Comparison of ENCODE assay signal across 1 cellular context in the genomic region with DNA sequence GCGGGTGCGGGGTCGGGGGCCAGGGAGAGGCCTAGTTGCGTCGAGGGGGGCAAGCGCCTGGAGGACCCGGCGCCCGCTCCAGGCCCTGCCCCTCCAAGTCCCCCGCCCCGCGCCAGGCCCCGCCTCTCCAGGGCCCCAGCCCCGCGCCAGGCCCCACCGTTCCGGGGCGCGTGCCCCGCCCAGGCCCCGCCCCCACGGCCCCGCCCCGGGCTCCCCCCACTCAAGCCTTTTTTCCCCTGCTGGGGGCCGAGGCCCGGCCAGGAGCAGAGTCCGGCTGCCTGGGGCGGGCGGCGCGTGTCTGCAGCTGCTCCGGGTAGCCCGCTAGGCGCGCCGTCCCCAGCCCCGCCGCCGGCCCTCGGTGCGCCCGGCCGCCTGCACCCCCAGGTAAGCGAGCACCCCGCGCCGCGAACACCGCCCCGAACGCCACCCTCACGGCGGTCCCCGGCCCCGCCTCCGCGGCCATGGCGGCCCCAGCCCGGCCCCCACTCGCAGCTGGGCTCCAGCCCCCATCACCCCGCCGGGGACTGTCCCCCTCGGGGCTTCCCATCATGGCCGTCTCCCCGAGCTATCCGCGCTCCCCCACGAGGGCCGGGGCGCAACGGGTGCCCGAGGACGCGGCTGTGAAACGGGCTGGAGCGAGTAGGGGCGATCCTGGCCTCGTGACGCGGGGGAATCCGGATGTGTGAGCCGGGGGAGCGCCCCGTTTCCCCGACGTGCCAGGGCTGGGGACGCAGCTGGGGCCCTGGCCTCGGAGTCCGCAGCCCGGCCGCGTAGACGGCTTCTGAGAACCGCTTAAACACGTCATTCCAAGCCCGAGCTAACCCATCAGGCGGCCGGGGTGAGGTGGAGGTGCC.
TF ChIP-seq lines count a peak whose summit lies in the region.

A gene with protein sequence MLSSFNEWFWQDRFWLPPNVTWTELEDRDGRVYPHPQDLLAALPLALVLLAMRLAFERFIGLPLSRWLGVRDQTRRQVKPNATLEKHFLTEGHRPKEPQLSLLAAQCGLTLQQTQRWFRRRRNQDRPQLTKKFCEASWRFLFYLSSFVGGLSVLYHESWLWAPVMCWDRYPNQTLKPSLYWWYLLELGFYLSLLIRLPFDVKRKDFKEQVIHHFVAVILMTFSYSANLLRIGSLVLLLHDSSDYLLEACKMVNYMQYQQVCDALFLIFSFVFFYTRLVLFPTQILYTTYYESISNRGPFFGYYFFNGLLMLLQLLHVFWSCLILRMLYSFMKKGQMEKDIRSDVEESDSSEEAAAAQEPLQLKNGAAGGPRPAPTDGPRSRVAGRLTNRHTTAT (plus strand): TSS at position 260 of the 854 bp plus-strand sequence. CDS start 41,707 bp downstream, outside the sequence.

TF ChIP-seq in K562, 482 proteins besides CTCF, POLR2A, EP300 and RAD21 (continued from another document and continues in another):
- TF ChIP-seq, protein P1, sequence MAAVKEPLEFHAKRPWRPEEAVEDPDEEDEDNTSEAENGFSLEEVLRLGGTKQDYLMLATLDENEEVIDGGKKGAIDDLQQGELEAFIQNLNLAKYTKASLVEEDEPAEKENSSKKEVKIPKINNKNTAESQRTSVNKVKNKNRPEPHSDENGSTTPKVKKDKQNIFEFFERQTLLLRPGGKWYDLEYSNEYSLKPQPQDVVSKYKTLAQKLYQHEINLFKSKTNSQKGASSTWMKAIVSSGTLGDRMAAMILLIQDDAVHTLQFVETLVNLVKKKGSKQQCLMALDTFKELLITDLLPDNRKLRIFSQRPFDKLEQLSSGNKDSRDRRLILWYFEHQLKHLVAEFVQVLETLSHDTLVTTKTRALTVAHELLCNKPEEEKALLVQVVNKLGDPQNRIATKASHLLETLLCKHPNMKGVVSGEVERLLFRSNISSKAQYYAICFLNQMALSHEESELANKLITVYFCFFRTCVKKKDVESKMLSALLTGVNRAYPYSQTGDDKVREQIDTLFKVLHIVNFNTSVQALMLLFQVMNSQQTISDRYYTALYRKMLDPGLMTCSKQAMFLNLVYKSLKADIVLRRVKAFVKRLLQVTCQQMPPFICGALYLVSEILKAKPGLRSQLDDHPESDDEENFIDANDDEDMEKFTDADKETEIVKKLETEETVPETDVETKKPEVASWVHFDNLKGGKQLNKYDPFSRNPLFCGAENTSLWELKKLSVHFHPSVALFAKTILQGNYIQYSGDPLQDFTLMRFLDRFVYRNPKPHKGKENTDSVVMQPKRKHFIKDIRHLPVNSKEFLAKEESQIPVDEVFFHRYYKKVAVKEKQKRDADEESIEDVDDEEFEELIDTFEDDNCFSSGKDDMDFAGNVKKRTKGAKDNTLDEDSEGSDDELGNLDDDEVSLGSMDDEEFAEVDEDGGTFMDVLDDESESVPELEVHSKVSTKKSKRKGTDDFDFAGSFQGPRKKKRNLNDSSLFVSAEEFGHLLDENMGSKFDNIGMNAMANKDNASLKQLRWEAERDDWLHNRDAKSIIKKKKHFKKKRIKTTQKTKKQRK (IDR thresholded peaks at IDR 0.05; ENCODE audit: borderline replicate concordance, low read depth, low read length), result no peak
- no peak for TF ChIP-seq U2AF2 (optimal IDR thresholded peaks at IDR 0.05; ENCODE audit: low read depth, low read length)
- TF ChIP-seq, protein P2, sequence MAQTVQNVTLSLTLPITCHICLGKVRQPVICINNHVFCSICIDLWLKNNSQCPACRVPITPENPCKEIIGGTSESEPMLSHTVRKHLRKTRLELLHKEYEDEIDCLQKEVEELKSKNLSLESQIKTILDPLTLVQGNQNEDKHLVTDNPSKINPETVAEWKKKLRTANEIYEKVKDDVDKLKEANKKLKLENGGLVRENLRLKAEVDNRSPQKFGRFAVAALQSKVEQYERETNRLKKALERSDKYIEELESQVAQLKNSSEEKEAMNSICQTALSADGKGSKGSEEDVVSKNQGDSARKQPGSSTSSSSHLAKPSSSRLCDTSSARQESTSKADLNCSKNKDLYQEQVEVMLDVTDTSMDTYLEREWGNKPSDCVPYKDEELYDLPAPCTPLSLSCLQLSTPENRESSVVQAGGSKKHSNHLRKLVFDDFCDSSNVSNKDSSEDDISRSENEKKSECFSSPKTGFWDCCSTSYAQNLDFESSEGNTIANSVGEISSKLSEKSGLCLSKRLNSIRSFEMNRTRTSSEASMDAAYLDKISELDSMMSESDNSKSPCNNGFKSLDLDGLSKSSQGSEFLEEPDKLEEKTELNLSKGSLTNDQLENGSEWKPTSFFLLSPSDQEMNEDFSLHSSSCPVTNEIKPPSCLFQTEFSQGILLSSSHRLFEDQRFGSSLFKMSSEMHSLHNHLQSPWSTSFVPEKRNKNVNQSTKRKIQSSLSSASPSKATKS (CRISPR knock-in tag; IDR thresholded peaks at IDR 0.05), result no peak
- TF ChIP-seq NR3C1 (CRISPR knock-in tag; IDR thresholded peaks at IDR 0.05), result no peak
- TF ChIP-seq DMBX1 (CRISPR knock-in tag; IDR thresholded peaks at IDR 0.05; ENCODE audit: borderline replicate concordance), result no peak
- TF ChIP-seq ZNF507 (tag; conservative IDR thresholded peaks at IDR 0.05), result no peak
- no peak for TF ChIP-seq ZFPM2 (CRISPR knock-in tag; IDR thresholded peaks at IDR 0.05)
- no peak for TF ChIP-seq ZFP30 (CRISPR knock-in tag; IDR thresholded peaks at IDR 0.05; ENCODE audit: borderline replicate concordance)
- peak; percentile 56; the same call in 1 of the 2 replicates for TF ChIP-seq PHF8 (IDR thresholded peaks at IDR 0.05; ENCODE audit: borderline replicate concordance, low read length)
- no peak for TF ChIP-seq NR2F6 (CRISPR knock-in tag; IDR thresholded peaks at IDR 0.05)
- no peak for TF ChIP-seq NFXL1 (CRISPR knock-in tag; IDR thresholded peaks at IDR 0.05)
- TF ChIP-seq, protein P3, sequence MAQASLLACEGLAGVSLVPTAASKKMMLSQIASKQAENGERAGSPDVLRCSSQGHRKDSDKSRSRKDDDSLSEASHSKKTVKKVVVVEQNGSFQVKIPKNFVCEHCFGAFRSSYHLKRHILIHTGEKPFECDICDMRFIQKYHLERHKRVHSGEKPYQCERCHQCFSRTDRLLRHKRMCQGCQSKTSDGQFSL (CRISPR knock-in tag; IDR thresholded peaks at IDR 0.05), result peak; percentile 81
- TF ChIP-seq, protein P3 (tag; IDR thresholded peaks at IDR 0.05), result peak in 1 of 2 experiments; percentile 95; a peak in 2 of 4 replicates
- peak in 1 of 2 experiments; percentile 27; a peak in 1 of 4 replicates for TF ChIP-seq TRIM24 (IDR thresholded peaks at IDR 0.05)
- TF ChIP-seq MCM5 (IDR thresholded peaks at IDR 0.05; ENCODE audit: low read depth), result no peak
- no peak for TF ChIP-seq OTX1 (CRISPR knock-in tag; IDR thresholded peaks at IDR 0.05)
- no peak for TF ChIP-seq SMAD2 (IDR thresholded peaks at IDR 0.05; ENCODE audit: low read depth, low read length)
- no peak for TF ChIP-seq IFI16 (CRISPR knock-in tag; IDR thresholded peaks at IDR 0.05)
- TF ChIP-seq RBM39 (optimal IDR thresholded peaks at IDR 0.05; ENCODE audit: low read depth, low read length), result no peak
- no peak for TF ChIP-seq XRCC3 (IDR thresholded peaks at IDR 0.05)
- no peak for TF ChIP-seq MECOM (CRISPR knock-in tag; IDR thresholded peaks at IDR 0.05)
- peak; percentile 16 for TF ChIP-seq HNRNPK (IDR thresholded peaks at IDR 0.05; ENCODE audit: low read depth, low read length, poor library complexity, severe bottlenecking)
- TF ChIP-seq MTA3 (IDR thresholded peaks at IDR 0.05; ENCODE audit: borderline replicate concordance), result peak; percentile 60; the same call in 1 of the 2 replicates
- TF ChIP-seq ZBTB1 (CRISPR knock-in tag; IDR thresholded peaks at IDR 0.05; ENCODE audit: borderline replicate concordance, low read depth), result no peak
- no peak for TF ChIP-seq PHB2 (IDR thresholded peaks at IDR 0.05; ENCODE audit: low read depth)
- TF ChIP-seq ATF1 (CRISPR knock-in tag; IDR thresholded peaks at IDR 0.05), result no peak
- TF ChIP-seq ATF1 (tag; IDR thresholded peaks at IDR 0.05), result no peak; the same call in 1 of the 2 replicates
- TF ChIP-seq, protein P4, sequence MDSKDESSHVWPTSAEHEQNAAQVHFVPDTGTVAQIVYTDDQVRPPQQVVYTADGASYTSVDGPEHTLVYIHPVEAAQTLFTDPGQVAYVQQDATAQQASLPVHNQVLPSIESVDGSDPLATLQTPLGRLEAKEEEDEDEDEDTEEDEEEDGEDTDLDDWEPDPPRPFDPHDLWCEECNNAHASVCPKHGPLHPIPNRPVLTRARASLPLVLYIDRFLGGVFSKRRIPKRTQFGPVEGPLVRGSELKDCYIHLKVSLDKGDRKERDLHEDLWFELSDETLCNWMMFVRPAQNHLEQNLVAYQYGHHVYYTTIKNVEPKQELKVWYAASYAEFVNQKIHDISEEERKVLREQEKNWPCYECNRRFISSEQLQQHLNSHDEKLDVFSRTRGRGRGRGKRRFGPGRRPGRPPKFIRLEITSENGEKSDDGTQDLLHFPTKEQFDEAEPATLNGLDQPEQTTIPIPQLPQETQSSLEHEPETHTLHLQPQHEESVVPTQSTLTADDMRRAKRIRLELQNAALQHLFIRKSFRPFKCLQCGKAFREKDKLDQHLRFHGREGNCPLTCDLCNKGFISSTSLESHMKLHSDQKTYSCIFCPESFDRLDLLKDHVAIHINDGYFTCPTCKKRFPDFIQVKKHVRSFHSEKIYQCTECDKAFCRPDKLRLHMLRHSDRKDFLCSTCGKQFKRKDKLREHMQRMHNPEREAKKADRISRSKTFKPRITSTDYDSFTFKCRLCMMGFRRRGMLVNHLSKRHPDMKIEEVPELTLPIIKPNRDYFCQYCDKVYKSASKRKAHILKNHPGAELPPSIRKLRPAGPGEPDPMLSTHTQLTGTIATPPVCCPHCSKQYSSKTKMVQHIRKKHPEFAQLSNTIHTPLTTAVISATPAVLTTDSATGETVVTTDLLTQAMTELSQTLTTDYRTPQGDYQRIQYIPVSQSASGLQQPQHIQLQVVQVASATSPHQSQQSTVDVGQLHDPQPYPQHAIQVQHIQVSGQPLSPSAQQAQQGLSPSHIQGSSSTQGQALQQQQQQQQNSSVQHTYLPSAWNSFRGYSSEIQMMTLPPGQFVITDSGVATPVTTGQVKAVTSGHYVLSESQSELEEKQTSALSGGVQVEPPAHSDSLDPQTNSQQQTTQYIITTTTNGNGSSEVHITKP (IDR thresholded peaks at IDR 0.05; ENCODE audit: partially characterized antibody), result no peak
- no peak for TF ChIP-seq ELF1 (tag; IDR thresholded peaks at IDR 0.05)
- TF ChIP-seq CBX3 (IDR thresholded peaks at IDR 0.05; ENCODE audit: borderline replicate concordance in 1 of 2, low read length in 2 of 2), result no peak
- TF ChIP-seq JUNB (CRISPR knock-in tag; conservative IDR thresholded peaks at IDR 0.05), result no peak
- TF ChIP-seq FOXK2 (conservative IDR thresholded peaks at IDR 0.05 in 1 of 2, IDR thresholded peaks at IDR 0.05 in 1 of 2; ENCODE audit: low read depth in 2 of 2), result no peak
- peak in 1 of 2 experiments; percentile 68; a peak in 1 of 4 replicates for TF ChIP-seq MAZ (CRISPR knock-in tag; conservative IDR thresholded peaks at IDR 0.05 in 1 of 2, IDR thresholded peaks at IDR 0.05 in 1 of 2)
- TF ChIP-seq, protein P5, sequence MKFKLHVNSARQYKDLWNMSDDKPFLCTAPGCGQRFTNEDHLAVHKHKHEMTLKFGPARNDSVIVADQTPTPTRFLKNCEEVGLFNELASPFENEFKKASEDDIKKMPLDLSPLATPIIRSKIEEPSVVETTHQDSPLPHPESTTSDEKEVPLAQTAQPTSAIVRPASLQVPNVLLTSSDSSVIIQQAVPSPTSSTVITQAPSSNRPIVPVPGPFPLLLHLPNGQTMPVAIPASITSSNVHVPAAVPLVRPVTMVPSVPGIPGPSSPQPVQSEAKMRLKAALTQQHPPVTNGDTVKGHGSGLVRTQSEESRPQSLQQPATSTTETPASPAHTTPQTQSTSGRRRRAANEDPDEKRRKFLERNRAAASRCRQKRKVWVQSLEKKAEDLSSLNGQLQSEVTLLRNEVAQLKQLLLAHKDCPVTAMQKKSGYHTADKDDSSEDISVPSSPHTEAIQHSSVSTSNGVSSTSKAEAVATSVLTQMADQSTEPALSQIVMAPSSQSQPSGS (CRISPR knock-in tag; IDR thresholded peaks at IDR 0.05), result no peak
- TF ChIP-seq, protein P6, sequence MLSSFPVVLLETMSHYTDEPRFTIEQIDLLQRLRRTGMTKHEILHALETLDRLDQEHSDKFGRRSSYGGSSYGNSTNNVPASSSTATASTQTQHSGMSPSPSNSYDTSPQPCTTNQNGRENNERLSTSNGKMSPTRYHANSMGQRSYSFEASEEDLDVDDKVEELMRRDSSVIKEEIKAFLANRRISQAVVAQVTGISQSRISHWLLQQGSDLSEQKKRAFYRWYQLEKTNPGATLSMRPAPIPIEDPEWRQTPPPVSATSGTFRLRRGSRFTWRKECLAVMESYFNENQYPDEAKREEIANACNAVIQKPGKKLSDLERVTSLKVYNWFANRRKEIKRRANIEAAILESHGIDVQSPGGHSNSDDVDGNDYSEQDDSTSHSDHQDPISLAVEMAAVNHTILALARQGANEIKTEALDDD (IDR thresholded peaks at IDR 0.05), result no peak
- TF ChIP-seq HMGN3 (IDR thresholded peaks at IDR 0.05; ENCODE audit: borderline replicate concordance, extremely low read depth, insufficient read length, low read depth, low read length), result peak; percentile 43
- no peak for TF ChIP-seq ZNF224 (CRISPR knock-in tag; IDR thresholded peaks at IDR 0.05)
- TF ChIP-seq, protein P7, sequence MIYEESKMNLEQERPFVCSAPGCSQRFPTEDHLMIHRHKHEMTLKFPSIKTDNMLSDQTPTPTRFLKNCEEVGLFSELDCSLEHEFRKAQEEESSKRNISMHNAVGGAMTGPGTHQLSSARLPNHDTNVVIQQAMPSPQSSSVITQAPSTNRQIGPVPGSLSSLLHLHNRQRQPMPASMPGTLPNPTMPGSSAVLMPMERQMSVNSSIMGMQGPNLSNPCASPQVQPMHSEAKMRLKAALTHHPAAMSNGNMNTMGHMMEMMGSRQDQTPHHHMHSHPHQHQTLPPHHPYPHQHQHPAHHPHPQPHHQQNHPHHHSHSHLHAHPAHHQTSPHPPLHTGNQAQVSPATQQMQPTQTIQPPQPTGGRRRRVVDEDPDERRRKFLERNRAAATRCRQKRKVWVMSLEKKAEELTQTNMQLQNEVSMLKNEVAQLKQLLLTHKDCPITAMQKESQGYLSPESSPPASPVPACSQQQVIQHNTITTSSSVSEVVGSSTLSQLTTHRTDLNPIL (CRISPR knock-in tag; IDR thresholded peaks at IDR 0.05), result no peak
- TF ChIP-seq HDAC2 (IDR thresholded peaks at IDR 0.05), result no peak
- TF ChIP-seq ARHGAP35 (IDR thresholded peaks at IDR 0.05; ENCODE audit: partially characterized antibody), result no peak
- TF ChIP-seq ZNF232 (CRISPR knock-in tag; IDR thresholded peaks at IDR 0.05), result no peak
- no peak for TF ChIP-seq CEBPB (tag; IDR thresholded peaks at IDR 0.05)
